Comparison of ENCODE assay signal across 5 cellular contexts in genomic region chr2:96062483-96062882, GRCh38. TPM values are rescaled to one million over a fixed set of nuclear protein-coding genes. Genes with fewer than 3 reads are reported as not detected.
"Had no signal": no experiment of that assay in that cellular context is flagged by ENCODE, and none has a peak within 500 bp of the region (broad histone marks: within the 10 kb centered on the region; RNA-seq: fewer than 3 reads in every experiment).

No MANE protein-coding gene starts in this region.

RNA-seq across cellular contexts. Expression of gene GPAT2, which starts 27.8 kb away (rescaled TPM):
- total RNA-seq: H4, HT1080 had no signal

RNA-seq across cellular contexts. Expression of gene ADRA2B, which starts 53.9 kb away (rescaled TPM):
- total RNA-seq: GM23248, H4, HFFc6, HT1080, IMR-90 had no signal
- polyA plus RNA-seq: GM23248, IMR-90 had no signal
